In genomic region chr15:72197460-72198409, GRCh38 we compare ENCODE assay signal across 1 cellular context.
TF ChIP-seq lines count a peak whose summit lies in the region.

GRAMD2A (minus strand) TSS chr15:72197787.

TF ChIP-seq in WTC11, 78 proteins besides CTCF, POLR2A, EP300 and RAD21 (continued from another document):
- TF ChIP-seq MAX (CRISPR knock-in tag; IDR thresholded peaks at IDR 0.05) = no peak
- 0 out of 2 replicates have a peak, but pooled peaks have one; percentile 21 for TF ChIP-seq ZBTB21 (CRISPR knock-in tag; IDR thresholded peaks at IDR 0.05; ENCODE audit: borderline replicate concordance)
- TF ChIP-seq ZNF512 (CRISPR knock-in tag; IDR thresholded peaks at IDR 0.05; ENCODE audit: borderline replicate concordance) = no peak
- peak; percentile 87; the same call in 1 of the 2 replicates for TF ChIP-seq ZNF671 (CRISPR knock-in tag; IDR thresholded peaks at IDR 0.05)
- TF ChIP-seq SOX15 (CRISPR knock-in tag; IDR thresholded peaks at IDR 0.05) = no peak
- 0 out of 2 replicates have a peak, but pooled peaks have one; percentile 39 for TF ChIP-seq ZNF425 (CRISPR knock-in tag; conservative IDR thresholded peaks at IDR 0.05)
- TF ChIP-seq JAZF1 (CRISPR knock-in tag; IDR thresholded peaks at IDR 0.05) = peak; percentile 74
- TF ChIP-seq ZNF532 (CRISPR knock-in tag; IDR thresholded peaks at IDR 0.05; ENCODE audit: borderline replicate concordance) = no peak
- peak; percentile 76 for TF ChIP-seq ZMAT4 (CRISPR knock-in tag; IDR thresholded peaks at IDR 0.05)
- TF ChIP-seq FOXP1 (CRISPR knock-in tag; IDR thresholded peaks at IDR 0.05; ENCODE audit: borderline replicate concordance) = 0 out of 2 replicates have a peak, but pooled peaks have one; percentile 25
- TF ChIP-seq NFATC4 (CRISPR knock-in tag; IDR thresholded peaks at IDR 0.05) = peak; percentile 90
- 0 out of 2 replicates have a peak, but pooled peaks have one; percentile 24 for TF ChIP-seq ZNF416 (CRISPR knock-in tag; IDR thresholded peaks at IDR 0.05)
- peak; percentile 87 for TF ChIP-seq AR (CRISPR knock-in tag; IDR thresholded peaks at IDR 0.05)
- TF ChIP-seq PRDM15 (CRISPR knock-in tag; IDR thresholded peaks at IDR 0.05) = 0 out of 2 replicates have a peak, but pooled peaks have one; percentile 32
- TF ChIP-seq FOXJ3 (CRISPR knock-in tag; IDR thresholded peaks at IDR 0.05; ENCODE audit: borderline replicate concordance) = no peak
- peak; percentile 17; the same call in 1 of the 2 replicates for TF ChIP-seq HMGXB4 (CRISPR knock-in tag; IDR thresholded peaks at IDR 0.05)
- TF ChIP-seq CREB1 (CRISPR knock-in tag; IDR thresholded peaks at IDR 0.05) = no peak
- TF ChIP-seq ERG (CRISPR knock-in tag; IDR thresholded peaks at IDR 0.05) = peak; percentile 83
